In the genomic region with DNA sequence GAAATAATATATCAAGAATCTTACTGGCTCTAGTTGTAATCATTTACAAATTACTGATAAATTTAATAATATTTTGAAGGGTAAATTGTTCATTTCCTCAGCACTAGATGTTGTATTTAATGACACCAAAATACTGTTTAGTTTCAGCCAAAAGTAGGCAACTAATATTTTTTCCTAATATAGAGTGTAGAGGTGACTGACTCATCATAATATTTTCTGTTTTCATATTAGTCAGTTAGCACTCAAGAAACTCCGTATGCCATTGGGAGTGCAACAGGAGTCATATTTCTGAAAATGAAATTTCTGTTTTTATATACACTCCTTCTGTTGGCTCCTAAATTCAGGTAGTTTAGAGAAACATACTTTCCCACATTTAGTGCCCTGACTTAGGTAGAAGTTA, we compare ENCODE assay signal across 1 cellular context.
TF ChIP-seq lines count a peak whose summit lies in the region.

No MANE protein-coding gene starts in this region.

TF ChIP-seq in GM12878, 131 proteins besides CTCF, POLR2A, EP300 and RAD21 (continued from another document and continues in another):
- TF ChIP-seq KLF5 (IDR thresholded peaks at IDR 0.05; ENCODE audit: partially characterized antibody) (no peak), NR2F1 (conservative IDR thresholded peaks at IDR 0.05) (no peak; the same call in 1 of the 2 replicates), ASH2L (IDR thresholded peaks at IDR 0.05; ENCODE audit: borderline replicate concordance, low read depth) (no peak), SREBF1 (IDR thresholded peaks at IDR 0.05; ENCODE audit: low read length) (no peak), HDAC6 (IDR thresholded peaks at IDR 0.05; ENCODE audit: unreplicated experiment) (no peak), SMC3 (IDR thresholded peaks at IDR 0.05; ENCODE audit: borderline replicate concordance, low read length) (no peak), TCF12 (IDR thresholded peaks at IDR 0.05; ENCODE audit: low read depth, low read length) (no peak), SRF (IDR thresholded peaks at IDR 0.05; ENCODE audit: low read depth in 2 of 2, low read length in 2 of 2) (peak in 1 of 2 experiments; percentile 26; a peak in 1 of 4 replicates), GATAD2B (conservative IDR thresholded peaks at IDR 0.05; ENCODE audit: low read depth) (no peak), SMAD5 (IDR thresholded peaks at IDR 0.05; ENCODE audit: low read depth) (no peak), CBX3 (IDR thresholded peaks at IDR 0.05; ENCODE audit: borderline replicate concordance, low read depth) (no peak), BRCA1 (IDR thresholded peaks at IDR 0.05; ENCODE audit: low read depth, low read length) (no peak), ZNF207 (IDR thresholded peaks at IDR 0.05; ENCODE audit: borderline replicate concordance) (no peak), POLR2AphosphoS5 (IDR thresholded peaks at IDR 0.05; ENCODE audit: low read length) (no peak), TCF3 (IDR thresholded peaks at IDR 0.05; ENCODE audit: borderline replicate concordance, insufficient read depth, low read depth, low read length) (no peak), SMAD1 (IDR thresholded peaks at IDR 0.05; ENCODE audit: low read depth, partially characterized antibody) (no peak), ESRRA (IDR thresholded peaks at IDR 0.05; ENCODE audit: low read length) (no peak), NFYA (IDR thresholded peaks at IDR 0.05; ENCODE audit: borderline replicate concordance, low read depth, low read length) (no peak), PAX8 (IDR thresholded peaks at IDR 0.05) (no peak), YY1 (IDR thresholded peaks at IDR 0.05; ENCODE audit: low read depth, low read length) (no peak), ZBTB40 (IDR thresholded peaks at IDR 0.05; ENCODE audit: borderline replicate concordance) (0 out of 2 replicates have a peak, but pooled peaks have one; percentile 5), ZNF592 (IDR thresholded peaks at IDR 0.05) (peak; percentile 35; the same call in 1 of the 2 replicates), CEBPB (IDR thresholded peaks at IDR 0.05; ENCODE audit: borderline replicate concordance in 1 of 2, low read depth in 2 of 2, low read length in 2 of 2) (peak in 1 of 2 experiments; percentile 55; a peak in 1 of 4 replicates), ZNF384 (IDR thresholded peaks at IDR 0.05; ENCODE audit: borderline replicate concordance, low read depth, low read length) (no peak), CBX5 (IDR thresholded peaks at IDR 0.05; ENCODE audit: low read depth) (no peak), MTA3 (IDR thresholded peaks at IDR 0.05; ENCODE audit: borderline replicate concordance, low read length) (no peak), PML (IDR thresholded peaks at IDR 0.05; ENCODE audit: low read length) (peak; percentile 24; the same call in 1 of the 2 replicates), ATF7 (IDR thresholded peaks at IDR 0.05; ENCODE audit: low read depth) (no peak; the same call in 1 of the 2 replicates), RBBP5 (conservative IDR thresholded peaks at IDR 0.05) (no peak), NRF1 (conservative IDR thresholded peaks at IDR 0.05; ENCODE audit: low read depth, low read length) (no peak), POU2F2 (IDR thresholded peaks at IDR 0.05; ENCODE audit: borderline replicate concordance, low read depth, low read length) (no peak), SMARCA5 (IDR thresholded peaks at IDR 0.05) (no peak; the same call in 1 of the 2 replicates), ZNF274 (IDR thresholded peaks at IDR 0.05; ENCODE audit: insufficient read depth, insufficient read length) (no peak), PKNOX1 (IDR thresholded peaks at IDR 0.05) (no peak; the same call in 1 of the 2 replicates), NBN (IDR thresholded peaks at IDR 0.05) (no peak), SIN3A (IDR thresholded peaks at IDR 0.05; ENCODE audit: low read depth, low read length) (no peak), KAT2A (conservative IDR thresholded peaks at IDR 0.05; ENCODE audit: control insufficient read depth, low read depth, low read length) (no peak)
- TF ChIP-seq, protein P1, sequence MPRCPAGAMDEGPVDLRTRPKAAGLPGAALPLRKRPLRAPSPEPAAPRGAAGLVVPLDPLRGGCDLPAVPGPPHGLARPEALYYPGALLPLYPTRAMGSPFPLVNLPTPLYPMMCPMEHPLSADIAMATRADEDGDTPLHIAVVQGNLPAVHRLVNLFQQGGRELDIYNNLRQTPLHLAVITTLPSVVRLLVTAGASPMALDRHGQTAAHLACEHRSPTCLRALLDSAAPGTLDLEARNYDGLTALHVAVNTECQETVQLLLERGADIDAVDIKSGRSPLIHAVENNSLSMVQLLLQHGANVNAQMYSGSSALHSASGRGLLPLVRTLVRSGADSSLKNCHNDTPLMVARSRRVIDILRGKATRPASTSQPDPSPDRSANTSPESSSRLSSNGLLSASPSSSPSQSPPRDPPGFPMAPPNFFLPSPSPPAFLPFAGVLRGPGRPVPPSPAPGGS (IDR thresholded peaks at IDR 0.05; ENCODE audit: borderline replicate concordance, insufficient read depth, low read depth, low read length, poor library complexity, severe bottlenecking) = no peak
- TF ChIP-seq, protein P2, sequence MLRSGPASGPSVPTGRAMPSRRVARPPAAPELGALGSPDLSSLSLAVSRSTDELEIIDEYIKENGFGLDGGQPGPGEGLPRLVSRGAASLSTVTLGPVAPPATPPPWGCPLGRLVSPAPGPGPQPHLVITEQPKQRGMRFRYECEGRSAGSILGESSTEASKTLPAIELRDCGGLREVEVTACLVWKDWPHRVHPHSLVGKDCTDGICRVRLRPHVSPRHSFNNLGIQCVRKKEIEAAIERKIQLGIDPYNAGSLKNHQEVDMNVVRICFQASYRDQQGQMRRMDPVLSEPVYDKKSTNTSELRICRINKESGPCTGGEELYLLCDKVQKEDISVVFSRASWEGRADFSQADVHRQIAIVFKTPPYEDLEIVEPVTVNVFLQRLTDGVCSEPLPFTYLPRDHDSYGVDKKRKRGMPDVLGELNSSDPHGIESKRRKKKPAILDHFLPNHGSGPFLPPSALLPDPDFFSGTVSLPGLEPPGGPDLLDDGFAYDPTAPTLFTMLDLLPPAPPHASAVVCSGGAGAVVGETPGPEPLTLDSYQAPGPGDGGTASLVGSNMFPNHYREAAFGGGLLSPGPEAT (IDR thresholded peaks at IDR 0.05; ENCODE audit: low read depth) = peak; percentile 62
- TF ChIP-seq, protein P3, sequence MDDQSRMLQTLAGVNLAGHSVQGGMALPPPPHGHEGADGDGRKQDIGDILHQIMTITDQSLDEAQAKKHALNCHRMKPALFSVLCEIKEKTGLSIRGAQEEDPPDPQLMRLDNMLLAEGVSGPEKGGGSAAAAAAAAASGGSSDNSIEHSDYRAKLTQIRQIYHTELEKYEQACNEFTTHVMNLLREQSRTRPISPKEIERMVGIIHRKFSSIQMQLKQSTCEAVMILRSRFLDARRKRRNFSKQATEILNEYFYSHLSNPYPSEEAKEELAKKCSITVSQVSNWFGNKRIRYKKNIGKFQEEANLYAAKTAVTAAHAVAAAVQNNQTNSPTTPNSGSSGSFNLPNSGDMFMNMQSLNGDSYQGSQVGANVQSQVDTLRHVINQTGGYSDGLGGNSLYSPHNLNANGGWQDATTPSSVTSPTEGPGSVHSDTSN (IDR thresholded peaks at IDR 0.05; ENCODE audit: insufficient replicate concordance, low read depth, low read length) = no peak
- TF ChIP-seq, protein P4, sequence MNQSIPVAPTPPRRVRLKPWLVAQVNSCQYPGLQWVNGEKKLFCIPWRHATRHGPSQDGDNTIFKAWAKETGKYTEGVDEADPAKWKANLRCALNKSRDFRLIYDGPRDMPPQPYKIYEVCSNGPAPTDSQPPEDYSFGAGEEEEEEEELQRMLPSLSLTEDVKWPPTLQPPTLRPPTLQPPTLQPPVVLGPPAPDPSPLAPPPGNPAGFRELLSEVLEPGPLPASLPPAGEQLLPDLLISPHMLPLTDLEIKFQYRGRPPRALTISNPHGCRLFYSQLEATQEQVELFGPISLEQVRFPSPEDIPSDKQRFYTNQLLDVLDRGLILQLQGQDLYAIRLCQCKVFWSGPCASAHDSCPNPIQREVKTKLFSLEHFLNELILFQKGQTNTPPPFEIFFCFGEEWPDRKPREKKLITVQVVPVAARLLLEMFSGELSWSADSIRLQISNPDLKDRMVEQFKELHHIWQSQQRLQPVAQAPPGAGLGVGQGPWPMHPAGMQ (IDR thresholded peaks at IDR 0.05; ENCODE audit: borderline replicate concordance) = no peak
- TF ChIP-seq, protein P5, sequence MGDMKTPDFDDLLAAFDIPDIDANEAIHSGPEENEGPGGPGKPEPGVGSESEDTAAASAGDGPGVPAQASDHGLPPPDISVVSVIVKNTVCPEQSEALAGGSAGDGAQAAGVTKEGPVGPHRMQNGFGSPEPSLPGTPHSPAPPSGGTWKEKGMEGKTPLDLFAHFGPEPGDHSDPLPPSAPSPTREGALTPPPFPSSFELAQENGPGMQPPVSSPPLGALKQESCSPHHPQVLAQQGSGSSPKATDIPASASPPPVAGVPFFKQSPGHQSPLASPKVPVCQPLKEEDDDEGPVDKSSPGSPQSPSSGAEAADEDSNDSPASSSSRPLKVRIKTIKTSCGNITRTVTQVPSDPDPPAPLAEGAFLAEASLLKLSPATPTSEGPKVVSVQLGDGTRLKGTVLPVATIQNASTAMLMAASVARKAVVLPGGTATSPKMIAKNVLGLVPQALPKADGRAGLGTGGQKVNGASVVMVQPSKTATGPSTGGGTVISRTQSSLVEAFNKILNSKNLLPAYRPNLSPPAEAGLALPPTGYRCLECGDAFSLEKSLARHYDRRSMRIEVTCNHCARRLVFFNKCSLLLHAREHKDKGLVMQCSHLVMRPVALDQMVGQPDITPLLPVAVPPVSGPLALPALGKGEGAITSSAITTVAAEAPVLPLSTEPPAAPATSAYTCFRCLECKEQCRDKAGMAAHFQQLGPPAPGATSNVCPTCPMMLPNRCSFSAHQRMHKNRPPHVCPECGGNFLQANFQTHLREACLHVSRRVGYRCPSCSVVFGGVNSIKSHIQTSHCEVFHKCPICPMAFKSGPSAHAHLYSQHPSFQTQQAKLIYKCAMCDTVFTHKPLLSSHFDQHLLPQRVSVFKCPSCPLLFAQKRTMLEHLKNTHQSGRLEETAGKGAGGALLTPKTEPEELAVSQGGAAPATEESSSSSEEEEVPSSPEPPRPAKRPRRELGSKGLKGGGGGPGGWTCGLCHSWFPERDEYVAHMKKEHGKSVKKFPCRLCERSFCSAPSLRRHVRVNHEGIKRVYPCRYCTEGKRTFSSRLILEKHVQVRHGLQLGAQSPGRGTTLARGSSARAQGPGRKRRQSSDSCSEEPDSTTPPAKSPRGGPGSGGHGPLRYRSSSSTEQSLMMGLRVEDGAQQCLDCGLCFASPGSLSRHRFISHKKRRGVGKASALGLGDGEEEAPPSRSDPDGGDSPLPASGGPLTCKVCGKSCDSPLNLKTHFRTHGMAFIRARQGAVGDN (IDR thresholded peaks at IDR 0.05) = no peak
